ENCODE assay signal across 7 cellular contexts in genomic region chr14:76763362-76764041, GRCh38. TPM values are rescaled to one million over a fixed set of nuclear protein-coding genes. Genes with fewer than 3 reads are reported as not detected.
A peak's percentile ranks its signal among the peaks of the same experiment; 100 is the strongest.
DNase-seq lines count a peak whose midpoint lies in the region; ATAC-seq and TF ChIP-seq lines count a peak whose summit lies in the region.

No MANE protein-coding gene starts in this region.

- H3K4me1 ChIP-seq in HEK293 (ENCODE audit: control insufficient read depth, insufficient read depth, low read length) (peaks cover 4% of the 10 kb centered on the region; the same call in 1 of the 2 replicates), adrenal gland (replicated peaks in 1 of 2) (peaks cover 36 to 40% of the 10 kb centered on the region in 2 donors), skeletal muscle tissue (ENCODE audit: control insufficient read depth in 3 of 3, insufficient read depth in 3 of 3, low read length in 3 of 3) (peaks cover 31 to 34% (median 33%) of the 10 kb centered on the region in 3 donors), A673 (ENCODE audit: insufficient read depth, low read length, poor library complexity, severe bottlenecking) (peaks cover 4% of the 10 kb centered on the region)

- TF ChIP-seq POLR2A in adrenal gland (IDR thresholded peaks at IDR 0.05): no peak

- no peaks in the 10 kb centered on the region for H3K36me3 ChIP-seq in HEK293 (ENCODE audit: control insufficient read depth in 2 of 2, insufficient read depth in 1 of 2, low read length in 2 of 2)
- H3K36me3 ChIP-seq in adrenal gland (replicated peaks in 1 of 2): no peaks in the 10 kb centered on the region
- H3K36me3 ChIP-seq in skeletal muscle tissue (ENCODE audit: control insufficient read depth in 3 of 3, insufficient read depth in 3 of 3, low read length in 3 of 3): no peaks in the 10 kb centered on the region
- H3K36me3 ChIP-seq in A673 (ENCODE audit: insufficient read depth, low read length, poor library complexity, severe bottlenecking): no peaks in the 10 kb centered on the region

- DNase-seq in adrenal gland (peak in 2 of 7 donors; percentile 58 to 62), iris pigment epithelial cell (ENCODE audit: low read depth) (peak; percentile 32), A673 (ENCODE audit: low spot score) (no peak)
- no peak for DNase-seq in stimulated activated CD4-positive, alpha-beta T cell treated with anti-CD3 and anti-CD28 coated beads, Interleukin-4, amount 100 ng/mL, for 1 hour

- no peaks in the 10 kb centered on the region for H3K27me3 ChIP-seq in adrenal gland
- H3K27me3 ChIP-seq in skeletal muscle tissue (ENCODE audit: control insufficient read depth in 3 of 3, insufficient read depth in 3 of 3, low read length in 3 of 3): peaks cover 4 to 42% (median 20%) of the 10 kb centered on the region in 3 donors
- H3K27me3 ChIP-seq in A673 (replicated peaks; ENCODE audit: insufficient read depth, low read depth, low read length, poor library complexity): no peaks in the 10 kb centered on the region

- H3K9me3 ChIP-seq in HEK293 (ENCODE audit: control insufficient read depth, insufficient read depth, low read depth, low read length) (no peaks in the 10 kb centered on the region), adrenal gland (replicated peaks in 1 of 3) (no peaks in the 10 kb centered on the region), skeletal muscle tissue (ENCODE audit: control insufficient read depth in 3 of 3, low read length in 3 of 3) (no peaks in the 10 kb centered on the region), A673 (ENCODE audit: low read depth, low read length, poor library complexity, severe bottlenecking) (no peaks in the 10 kb centered on the region)

- peak overlapping the region in 1 of 3 donors; percentile 82 for H3K9ac ChIP-seq in skeletal muscle tissue (ENCODE audit: low read depth in 1 of 3, low read length in 3 of 3)

- POLR2A ChIA-PET in HEK293 (lab: Yijun Ruan, JAX): no interaction called here
- POLR2A ChIA-PET in A673 (lab: Charles Lee; ENCODE audit: low non-redundant PET): no interaction called here

- BruUV-seq in A673 (replicated peaks; lab: Mats Ljungman, UMichigan): no TSS peak

- no peak for ATAC-seq in HG02678 (IDR thresholded peaks at IDR 0.05; ENCODE audit: unreplicated experiment)

- 31 to 38% (median 36%) methylated on average over 7 of the region's 7 CpGs for WGBS in adrenal gland, 4 donors

- H3K27ac ChIP-seq in HEK293 (ENCODE audit: extremely low read depth, low read depth, low read length): no peak overlapping the region
- peak overlapping the region in 3 of 5 donors; percentile 4 to 45 (median 37) for H3K27ac ChIP-seq in adrenal gland
- no peak overlapping the region for H3K27ac ChIP-seq in skeletal muscle tissue (ENCODE audit: low read depth, low read length)
- H3K27ac ChIP-seq in A673 (ENCODE audit: low read depth, low read length, poor library complexity, severe bottlenecking): no peak overlapping the region

- intact Hi-C loops in adrenal gland (cut with DNase I) (no loop called here), A673 (cut with micrococcal nuclease; ENCODE audit: unreplicated experiment) (no loop called here)

- no peak for TF ChIP-seq CTCF in HEK293 (tag by site-specific recombination; IDR thresholded peaks at IDR 0.05)
- no peak for TF ChIP-seq CTCF in adrenal gland (IDR thresholded peaks at IDR 0.05)
- TF ChIP-seq CTCF in A673 (conservative IDR thresholded peaks at IDR 0.05; ENCODE audit: low read depth, low read length): no peak

- CTCF ChIA-PET in HEK293 (lab: Yijun Ruan, JAX): no interaction called here
- CTCF ChIA-PET in A673 (lab: Charles Lee): no interaction called here

- H3K4me3 ChIP-seq in HEK293 (ENCODE audit: low read depth, low read length) (no peak overlapping the region), adrenal gland (peak overlapping the region in 1 of 4 donors; percentile 98), skeletal muscle tissue (ENCODE audit: low read length in 3 of 3) (peak overlapping the region in 2 of 3 donors; percentile 75 to 78), A673 (ENCODE audit: low read depth, low read length, poor library complexity, severe bottlenecking) (no peak overlapping the region)

TF ChIP-seq in HEK293, 187 proteins besides CTCF, POLR2A, EP300 and RAD21:
- TF ChIP-seq ZNF488 (tag by site-specific recombination; IDR thresholded peaks at IDR 0.05) (no peak), HOXD13 (CRISPR knock-in tag; IDR thresholded peaks at IDR 0.05; ENCODE audit: borderline replicate concordance) (no peak), ATF2 (tag by site-specific recombination; IDR thresholded peaks at IDR 0.05; ENCODE audit: low read depth) (peak; percentile 54; the same call in 1 of the 2 replicates)

RNA-seq across cellular contexts. Expression of gene VASH1, which starts 2.2 kb away (rescaled TPM):
- total RNA-seq in adrenal gland (10 to 100 TPM; 13.6 to 58.5 (median 27.3) TPM), skeletal muscle tissue (24.0 TPM), A673 (2021) (6.8 and 9.2 TPM in 2 replicates)
- polyA plus RNA-seq in adrenal gland: 10 to 100 TPM; 16.8 to 39.4 (median 21.0) TPM

RNA-seq across cellular contexts. Expression of gene ANGEL1, which starts 49.2 kb away (rescaled TPM):
- total RNA-seq in adrenal gland: 10 to 100 TPM; 22.2 to 38.2 (median 32.3) TPM
- polyA plus RNA-seq in adrenal gland: 10 to 100 TPM; 11.8 to 21.5 (median 18.7) TPM
- total RNA-seq in skeletal muscle tissue: 9.9 TPM
- 19.8 and 19.9 TPM in 2 replicates for total RNA-seq in A673 (2021)

Comparison
In these comparisons a context has a peak if more than half of its experiments do, and no peak if none do; other contexts are left out.
1. H3K27ac ChIP-seq: peak in adrenal gland (3 of 5); none in HEK293 (single experiment), skeletal muscle tissue (single experiment) and A673 (single experiment).
2. H3K4me3 ChIP-seq: peak in skeletal muscle tissue (2 of 3); none in HEK293 (single experiment) and A673 (single experiment).